In genomic region chr5:2143088-2143487, GRCh38 we compare ENCODE assay signal across 24 cellular contexts.
DNase-seq lines count a peak whose midpoint lies in the region; ATAC-seq and TF ChIP-seq lines count a peak whose summit lies in the region.
"Had no signal": no experiment of that assay in that cellular context is flagged by ENCODE, and none has a peak within 500 bp of the region (broad histone marks: within the 10 kb centered on the region; RNA-seq: fewer than 3 reads in every experiment).

No MANE protein-coding gene starts in this region.

- ATAC-seq in GM18861 (IDR thresholded peaks at IDR 0.05; ENCODE audit: unreplicated experiment) (no peak), HG02759 (IDR thresholded peaks at IDR 0.05; ENCODE audit: unreplicated experiment) (no peak), GM19395 (IDR thresholded peaks at IDR 0.05; ENCODE audit: unreplicated experiment) (no peak)
- ATAC-seq: A549 had no signal

- WGBS in suprapubic skin = 83% methylated on average over 11 of the region's 11 CpGs

- no peak for TF ChIP-seq EP300 in suprapubic skin (IDR thresholded peaks at IDR 0.05)

- no peaks in the 10 kb centered on the region for H3K4me1 ChIP-seq in left ventricle myocardium inferior
- no peaks in the 10 kb centered on the region for H3K4me1 ChIP-seq in suprapubic skin
- H3K4me1 ChIP-seq: A549, BE2C, BLaER1 had no signal

- H3K9me3 ChIP-seq in left ventricle myocardium inferior (replicated peaks) (peaks cover 10% of the 10 kb centered on the region), suprapubic skin (peaks cover 12% of the 10 kb centered on the region)
- H3K9me3 ChIP-seq: A549, BE2C had no signal

- H3K27me3 ChIP-seq in left ventricle myocardium inferior (ENCODE audit: low read depth) (peaks cover 61% of the 10 kb centered on the region), suprapubic skin (peaks cover 17% of the 10 kb centered on the region)
- H3K27me3 ChIP-seq: BE2C had no signal

- TF ChIP-seq CTCF in left ventricle myocardium inferior (IDR thresholded peaks at IDR 0.05; ENCODE audit: borderline replicate concordance) (no peak), coronary artery (IDR thresholded peaks at IDR 0.05) (no peak), suprapubic skin (IDR thresholded peaks at IDR 0.05) (no peak)

- DNase-seq in cardiac septum (ENCODE audit: low spot score) (peak; percentile 39), left ventricle myocardium inferior (no peak), coronary artery (ENCODE audit: low spot score) (peak; percentile 36), posterior vena cava (ENCODE audit: low spot score) (peak; percentile 76), suprapubic skin (ENCODE audit: low spot score in 2 of 2) (peak; percentile 15 to 64)
- DNase-seq: BE2C; C1 segment of cervical spinal cord; CD4-positive, alpha-beta memory T cell; CD4-positive, CD25-positive, alpha-beta regulatory T cell; CD8-positive, alpha-beta memory T cell; COR-L47; DMS 273 treated with DMSO at 0.1 percent for 48 hours; DMS153; DMS53; DMS79; DND-41; EL; GDM1 had no signal

- intact Hi-C loops in cardiac septum (cut with DNase I) (no loop called here), left ventricle myocardium inferior (cut with micrococcal nuclease) (no loop called here), posterior vena cava (cut with DNase I) (no loop called here)

- H3K27ac ChIP-seq in left ventricle myocardium inferior (replicated peaks) = no peak overlapping the region
- no peak overlapping the region for H3K27ac ChIP-seq in coronary artery
- H3K27ac ChIP-seq in suprapubic skin = no peak overlapping the region
- H3K27ac ChIP-seq: 22Rv1, A549, BLaER1 had no signal

- H3K36me3 ChIP-seq in left ventricle myocardium inferior (no peaks in the 10 kb centered on the region), suprapubic skin (no peaks in the 10 kb centered on the region)
- H3K36me3 ChIP-seq: BE2C, BLaER1 had no signal

- H3K4me3 ChIP-seq in left ventricle myocardium inferior = no peak overlapping the region
- H3K4me3 ChIP-seq in coronary artery = no peak overlapping the region
- H3K4me3 ChIP-seq in suprapubic skin = no peak overlapping the region
- H3K4me3 ChIP-seq: A549, BLaER1 had no signal

- TF ChIP-seq POLR2A in suprapubic skin (IDR thresholded peaks at IDR 0.05) = no peak
